Comparison of ENCODE assay signal across 11 cellular contexts in the genomic region with DNA sequence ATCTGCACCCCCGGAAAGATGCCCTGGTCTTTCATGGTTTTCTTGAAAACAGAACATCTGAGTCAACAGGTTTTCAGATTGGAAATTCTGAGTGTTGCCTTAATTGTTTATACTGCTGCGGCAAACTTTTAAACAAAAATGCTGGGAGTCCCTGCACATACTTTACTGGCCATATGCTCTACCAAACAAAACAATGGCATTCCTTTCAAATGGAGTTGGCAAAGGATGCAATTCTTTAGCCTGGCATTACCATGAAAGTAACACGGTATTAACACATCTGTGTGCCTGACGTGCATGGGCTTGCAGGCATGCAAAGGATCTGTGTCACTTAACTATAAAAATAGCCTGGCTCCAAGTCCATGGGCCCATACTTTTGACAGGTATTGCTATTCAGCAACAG. TPM values are rescaled to one million over a fixed set of nuclear protein-coding genes. Genes with fewer than 3 reads are reported as not detected.
DNase-seq lines count a peak whose midpoint lies in the region; ATAC-seq and TF ChIP-seq lines count a peak whose summit lies in the region.
"Had no signal": no experiment of that assay in that cellular context is flagged by ENCODE, and none has a peak within 500 bp of the region (broad histone marks: within the 10 kb centered on the region; RNA-seq: fewer than 3 reads in every experiment).

No MANE protein-coding gene starts in this region.

- H3K36me3 Mint-ChIP-seq in type B pancreatic cell = peaks cover 9% of the 10 kb centered on the region

- H3K4me1 Mint-ChIP-seq in type B pancreatic cell (ENCODE audit: unreplicated experiment) = peaks cover 46% of the 10 kb centered on the region

- TF ChIP-seq RAD21 in SK-N-SH (IDR thresholded peaks at IDR 0.05; ENCODE audit: low read length) = no peak

- H3K27ac ChIP-seq in SK-N-SH (ENCODE audit: low read depth in 2 of 2, low read length in 1 of 2) (peak overlapping the region; percentile 43 to 92; a peak in 3 of 4 replicates), left lung (peak overlapping the region; percentile 2 to 67), SJCRH30 (no peak overlapping the region)
- H3K27ac ChIP-seq: 22Rv1 had no signal

- no peaks in the 10 kb centered on the region for H3K9me3 Mint-ChIP-seq in type B pancreatic cell

- POLR2A ChIA-PET in SK-N-SH (lab: Yijun Ruan, JAX) = no interaction called here

- no peak overlapping the region for H3K27ac Mint-ChIP-seq in type B pancreatic cell

- TF ChIP-seq CTCF in SK-N-SH (IDR thresholded peaks at IDR 0.05) (no peak), choroid plexus epithelial cell (conservative IDR thresholded peaks at IDR 0.05; ENCODE audit: low read depth, low read length) (no peak), left lung (IDR thresholded peaks at IDR 0.05) (no peak), type B pancreatic cell (conservative IDR thresholded peaks at IDR 0.05) (no peak)

- intact Hi-C loops in left lung (cut with DNase I) = no loop called here

- peaks cover 59% of the 10 kb centered on the region in 2 experiments for H3K36me3 ChIP-seq in SK-N-SH (replicated peaks in 1 of 2; ENCODE audit: control insufficient read depth in 1 of 2, insufficient read depth in 2 of 2, low read length in 1 of 2)
- no peaks in the 10 kb centered on the region for H3K36me3 ChIP-seq in left lung
- no peaks in the 10 kb centered on the region for H3K36me3 ChIP-seq in SJCRH30

- H3K27me3 Mint-ChIP-seq in type B pancreatic cell = peaks cover 20% of the 10 kb centered on the region

- ATAC-seq in SK-N-SH treated with all-trans-retinoic acid at 6 μM for 48 hours = no peak
- no peak for ATAC-seq in left lung
- no peak for ATAC-seq in GM19463 (IDR thresholded peaks at IDR 0.05; ENCODE audit: unreplicated experiment)

- H3K9ac ChIP-seq in SK-N-SH = peak overlapping the region; percentile 85

- WGBS in SK-N-SH (ENCODE audit: low lambda C conversion rate) = 68% methylated on average over 4 of the region's 4 CpGs

- H3K27me3 ChIP-seq in SK-N-SH (ENCODE audit: insufficient read depth) (no peaks in the 10 kb centered on the region), left lung (peaks cover 3 to 47% of the 10 kb centered on the region in 2 donors), SJCRH30 (peaks cover 8% of the 10 kb centered on the region; the same call in 1 of the 2 replicates)

- no peak for TF ChIP-seq EP300 in SK-N-SH (IDR thresholded peaks at IDR 0.05; ENCODE audit: borderline replicate concordance in 1 of 2, low read depth in 1 of 2, low read length in 1 of 2)

- peaks cover 100% of the 10 kb centered on the region for H3K79me2 ChIP-seq in SK-N-SH (ENCODE audit: insufficient read depth)

- CTCF ChIA-PET in SK-N-SH (lab: Yijun Ruan, JAX) = interaction anchor here (1.0 to 1.9 kb wide), 8 partner anchors 12 to 1466 kb away, joined by 3 to 7 read pairs (median 4); no protein-coding TSS in a partner anchor

- peak overlapping the region; percentile 95 for H3K4me3 Mint-ChIP-seq in type B pancreatic cell

- H3K4me3 ChIP-seq in SK-N-SH (ENCODE audit: low read depth in 2 of 2, low read length in 1 of 2) (peak overlapping the region; percentile 58 to 90), choroid plexus epithelial cell (ENCODE audit: low read depth, low read length) (peak overlapping the region; percentile 72), left lung (peak overlapping the region in 1 of 2 donors; percentile 27), SJCRH30 (no peak overlapping the region)

- no peak overlapping the region for H2AFZ ChIP-seq in SK-N-SH (ENCODE audit: low read depth)

- peaks cover 2 to 24% of the 10 kb centered on the region in 2 experiments for H3K4me1 ChIP-seq in SK-N-SH (ENCODE audit: control insufficient read depth in 1 of 2, insufficient read depth in 2 of 2, low read depth in 1 of 2, low read length in 1 of 2)
- H3K4me1 ChIP-seq in left lung = peaks cover 0 to 24% of the 10 kb centered on the region in 2 donors
- no peaks in the 10 kb centered on the region for H3K4me1 ChIP-seq in SJCRH30

- peaks cover 65% of the 10 kb centered on the region for H4K20me1 ChIP-seq in SK-N-SH (ENCODE audit: insufficient read depth)

- peaks cover 71% of the 10 kb centered on the region for H3F3A ChIP-seq in SK-N-SH (replicated peaks; ENCODE audit: insufficient read depth)

- no peaks in the 10 kb centered on the region for H3K9me3 ChIP-seq in SK-N-SH
- no peaks in the 10 kb centered on the region for H3K9me3 ChIP-seq in left lung
- H3K9me3 ChIP-seq in SJCRH30 (replicated peaks) = no peaks in the 10 kb centered on the region

- peak overlapping the region; percentile 94 for H3K4me2 ChIP-seq in SK-N-SH

- DNase-seq in SK-N-SH (no peak), choroid plexus epithelial cell (ENCODE audit: low read depth) (peak; percentile 52), left lung (no peak), type B pancreatic cell (ENCODE audit: extremely low spot score, unreplicated experiment) (no peak), NCI-H1417 (lab: John Stamatoyannopoulos, UW) (no peak), SJCRH30 (no peak)
- DNase-seq: NCI-H2081 treated with DMSO at 0.1 percent for 48 hours, posterior cingulate gyrus had no signal

- H3K9me2 ChIP-seq in SK-N-SH = no peaks in the 10 kb centered on the region

TF ChIP-seq in SK-N-SH, 30 proteins besides CTCF, POLR2A, EP300 and RAD21:
- peak; percentile 31; the same call in 1 of the 2 replicates for TF ChIP-seq POLR2AphosphoS5 (IDR thresholded peaks at IDR 0.05; ENCODE audit: low read depth, low read length)
- TF ChIP-seq, protein P1, sequence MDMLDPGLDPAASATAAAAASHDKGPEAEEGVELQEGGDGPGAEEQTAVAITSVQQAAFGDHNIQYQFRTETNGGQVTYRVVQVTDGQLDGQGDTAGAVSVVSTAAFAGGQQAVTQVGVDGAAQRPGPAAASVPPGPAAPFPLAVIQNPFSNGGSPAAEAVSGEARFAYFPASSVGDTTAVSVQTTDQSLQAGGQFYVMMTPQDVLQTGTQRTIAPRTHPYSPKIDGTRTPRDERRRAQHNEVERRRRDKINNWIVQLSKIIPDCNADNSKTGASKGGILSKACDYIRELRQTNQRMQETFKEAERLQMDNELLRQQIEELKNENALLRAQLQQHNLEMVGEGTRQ (IDR thresholded peaks at IDR 0.05; ENCODE audit: borderline replicate concordance, low read depth, low read length) = no peak
- no peak for TF ChIP-seq TAF1 (IDR thresholded peaks at IDR 0.05; ENCODE audit: borderline replicate concordance, low read depth, low read length)
- TF ChIP-seq YY1 (IDR thresholded peaks at IDR 0.05; ENCODE audit: low read depth) = no peak
- TF ChIP-seq ELF1 (IDR thresholded peaks at IDR 0.05) = no peak
- TF ChIP-seq NFIC (IDR thresholded peaks at IDR 0.05; ENCODE audit: borderline replicate concordance) = no peak
- TF ChIP-seq SIN3A (IDR thresholded peaks at IDR 0.05; ENCODE audit: borderline replicate concordance, low read depth, low read length) = no peak

TF ChIP-seq in SK-N-SH treated with all-trans-retinoic acid at 6 μM for 48 hours, 23 proteins besides CTCF, POLR2A, EP300 and RAD21:
- TF ChIP-seq ZC3H10 (CRISPR knock-in tag; IDR thresholded peaks at IDR 0.05) (no peak), ZNF70 (CRISPR knock-in tag; IDR thresholded peaks at IDR 0.05) (no peak), RARB (CRISPR knock-in tag; IDR thresholded peaks at IDR 0.05) (no peak)

RNA-seq across cellular contexts. Expression of a gene that starts 4.2 kb away (rescaled TPM):
- 81.0 and 110 TPM in 2 replicates for polyA plus RNA-seq in SK-N-SH (2012; rRNA removed)
- 68.9 and 78.0 TPM in 2 replicates for polyA plus RNA-seq in SK-N-SH (2012; cell fraction: cytosol; rRNA removed)
- polyA plus RNA-seq in SK-N-SH (2012; cell fraction: nucleus; rRNA removed) = 100 and 120 TPM in 2 replicates
- total RNA-seq in left lung = 10 to 100 TPM in 1 of 2 donors, 1 to 10 TPM in 1; 8.0 to 16.7 TPM
- 19.9 and 29.3 TPM in 2 replicates for total RNA-seq in type B pancreatic cell (ENCODE audit: low replicate concordance)
- 0.08 TPM in 1 of 2 replicates, not detected in the other for total RNA-seq in SJCRH30 (2014; rRNA removed; shearing (Covaris generic))
